In genomic region chrX:87017210-87017609, GRCh38 we compare ENCODE assay signal across 7 cellular contexts.
"Had no signal": no experiment of that assay in that cellular context is flagged by ENCODE, and none has a peak within 500 bp of the region (broad histone marks: within the 10 kb centered on the region; RNA-seq: fewer than 3 reads in every experiment).

No MANE protein-coding gene starts in this region.

- H2AFZ ChIP-seq: GM23338 had no signal

- ATAC-seq: GM23338, K562 had no signal

- H3K4me2 ChIP-seq: GM23338 had no signal

- DNase-seq: H9, HCEC 1CT, IMR-90 had no signal

- H3K4me3 ChIP-seq: GM23338, K562 had no signal

- FAIRE-seq: H1, H54, K562 had no signal
